In the genomic region with DNA sequence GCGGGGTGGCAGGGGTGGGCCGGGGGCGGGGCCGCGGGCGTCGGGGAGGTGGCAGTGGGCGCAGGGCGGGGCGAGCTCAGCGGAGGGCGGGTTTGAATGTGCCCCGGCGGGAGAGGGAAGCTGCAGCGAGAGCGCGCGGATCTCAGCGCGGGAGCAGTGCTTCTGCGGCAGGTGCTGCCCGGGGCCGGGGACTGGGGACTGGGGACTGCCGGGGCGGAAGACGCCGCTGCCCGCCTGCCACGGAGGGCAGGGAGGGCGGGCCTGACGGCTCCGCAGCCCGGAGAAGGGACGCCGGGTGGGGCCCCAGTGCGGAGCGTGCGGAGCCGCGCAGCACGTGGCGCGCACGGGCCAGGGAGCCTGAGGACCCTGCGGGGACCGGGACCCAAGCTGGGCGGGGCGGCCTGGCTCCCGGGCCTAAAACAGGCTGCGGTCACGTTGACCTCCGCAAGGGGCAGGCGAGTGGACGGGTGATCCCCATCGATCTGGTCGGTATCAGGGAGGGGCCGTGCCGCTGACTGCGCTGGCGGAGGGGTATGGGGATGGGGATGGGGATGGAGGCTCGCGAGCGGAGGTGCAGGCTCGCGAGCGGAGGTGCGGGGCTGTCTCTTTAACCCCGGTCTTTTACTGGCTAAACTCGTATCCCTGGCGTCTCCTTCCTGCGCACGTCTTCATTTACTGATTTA, we compare ENCODE assay signal across 8 cellular contexts. TPM values are rescaled to one million over a fixed set of nuclear protein-coding genes. Genes with fewer than 3 reads are reported as not detected.
DNase-seq lines count a peak whose midpoint lies in the region; ATAC-seq and TF ChIP-seq lines count a peak whose summit lies in the region.

A gene (plus strand): TSS at position 125 of the 683 bp plus-strand sequence. CDS start 3,719 bp downstream, outside the sequence.

- no peaks in the 10 kb centered on the region for H3K36me3 ChIP-seq in kidney epithelial cell (ENCODE audit: control insufficient read depth, insufficient read depth, low read length)

- H3K27ac Mint-ChIP-seq in central memory CD8-positive, alpha-beta T cell (ENCODE audit: low read depth) = peak within 1 kb of the TSS; percentile 36

- H3K4me3 Mint-ChIP-seq in central memory CD8-positive, alpha-beta T cell = peak within 1 kb of the TSS; percentile 83

- TF ChIP-seq CTCF in kidney epithelial cell (IDR thresholded peaks at IDR 0.05; ENCODE audit: insufficient read depth, low read length, poor library complexity, severe bottlenecking) = no peak

- TF ChIP-seq POLR2A in GM10847 (IDR thresholded peaks at IDR 0.05; ENCODE audit: extremely low read depth, insufficient read length) = peak; percentile 72

- H3K27me3 ChIP-seq in kidney epithelial cell (ENCODE audit: control insufficient read depth, insufficient read depth, low read length) = no peaks in the 10 kb centered on the region

- DNase-seq in NCI-H345 (lab: John Stamatoyannopoulos, UW) (peak; percentile 78), kidney epithelial cell (ENCODE audit: low read depth) (no peak)
- DNase-seq in central memory CD8-positive, alpha-beta T cell (ENCODE audit: low spot score in 2 of 2) = peak; percentile 64 to 67
- peak; percentile 64 to 85 (median 82) for DNase-seq in stimulated activated CD4-positive, alpha-beta T cell treated with anti-CD3 and anti-CD28 coated beads, Interleukin-1b, Interleukin-23, amount 100 ng/mL, for 24 hours (ENCODE audit: low read depth in 4 of 4, low spot score in 1 of 4)

- no peaks in the 10 kb centered on the region for H3K9me3 Mint-ChIP-seq in central memory CD8-positive, alpha-beta T cell

- ATAC-seq in HG02852 (IDR thresholded peaks at IDR 0.05; ENCODE audit: unreplicated experiment) (peak; percentile 39), GM18870 (IDR thresholded peaks at IDR 0.05; ENCODE audit: unreplicated experiment) (no peak)
- ATAC-seq in activated CD4-positive, CD25-positive, alpha-beta regulatory T cell treated with anti-CD3 and anti-CD28 coated beads, Interleukin-2, amount 50 U/mL, for 24 hours = peak; percentile 75 to 78
- ATAC-seq in central memory CD8-positive, alpha-beta T cell (replicated peaks; ENCODE audit: extremely low read depth, poor library complexity, severe bottlenecking) = peak; percentile 76

- peaks cover 3% of the 10 kb centered on the region for H3K27me3 Mint-ChIP-seq in central memory CD8-positive, alpha-beta T cell

- H3K4me1 Mint-ChIP-seq in central memory CD8-positive, alpha-beta T cell = peaks cover 18% of the 10 kb centered on the region

- H3K4me3 ChIP-seq in kidney epithelial cell (ENCODE audit: low read depth, low read length) = peak within 1 kb of the TSS; percentile 58

- peaks cover 1% of the 10 kb centered on the region for H3K36me3 Mint-ChIP-seq in central memory CD8-positive, alpha-beta T cell (ENCODE audit: insufficient read depth)

RNA-seq across cellular contexts. Expression of the gene that starts here (rescaled TPM):
- 36.1 and 43.9 TPM in 2 replicates for total RNA-seq in kidney epithelial cell
